12 cellular contexts compared by ENCODE assay signal in genomic region chr6:131660195-131660594, GRCh38. TPM values are rescaled to one million over a fixed set of nuclear protein-coding genes. Genes with fewer than 3 reads are reported as not detected.
A peak's percentile ranks its signal among the peaks of the same experiment; 100 is the strongest.
DNase-seq lines count a peak whose midpoint lies in the region; TF ChIP-seq lines count a peak whose summit lies in the region.
"Had no signal": no experiment of that assay in that cellular context is flagged by ENCODE, and none has a peak within 500 bp of the region (broad histone marks: within the 10 kb centered on the region; RNA-seq: fewer than 3 reads in every experiment).

No MANE protein-coding gene starts in this region.

- dilution Hi-C loops in mammary epithelial cell (cut with HindIII; ENCODE audit: low sequenced_read_pairs) = no loop called here

- H2BK120ac ChIP-seq in neuronal stem cell (ENCODE audit: low read depth, low read length) = no peak overlapping the region

- no peak overlapping the region for H2BK5ac ChIP-seq in neuronal stem cell (ENCODE audit: low read length)

- intact Hi-C loops in mammary epithelial cell (cut with micrococcal nuclease) = no loop called here

- no peak overlapping the region for H2BK15ac ChIP-seq in neuronal stem cell (ENCODE audit: low read length)

- H3K18ac ChIP-seq in neuronal stem cell (ENCODE audit: low read length) = no peak overlapping the region

- H3K4ac ChIP-seq in neuronal stem cell (ENCODE audit: low read length) = no peak overlapping the region

- H2BK12ac ChIP-seq in neuronal stem cell (ENCODE audit: low read length) = no peak overlapping the region

- H3K36me3 ChIP-seq in mammary epithelial cell (ENCODE audit: insufficient read depth, low read length) = no peaks in the 10 kb centered on the region
- H3K36me3 ChIP-seq in neuronal stem cell (replicated peaks in 1 of 2; ENCODE audit: control insufficient read depth in 2 of 2, insufficient read depth in 2 of 2, low read length in 2 of 2) = no peaks in the 10 kb centered on the region

- no peaks in the 10 kb centered on the region for H4K20me1 ChIP-seq in mammary epithelial cell (ENCODE audit: insufficient read depth, low read length)

- no peak overlapping the region for H4K8ac ChIP-seq in neuronal stem cell (ENCODE audit: low read depth, low read length)

- H2AFZ ChIP-seq in mammary epithelial cell (ENCODE audit: low read depth, low read length) = no peak overlapping the region
- H2AFZ ChIP-seq in neuronal stem cell (ENCODE audit: low read length) = peak overlapping the region; percentile 8

- H3K4me1 ChIP-seq in mammary epithelial cell (ENCODE audit: insufficient read depth, low read length) = no peaks in the 10 kb centered on the region
- no peaks in the 10 kb centered on the region for H3K4me1 ChIP-seq in neuronal stem cell (ENCODE audit: control insufficient read depth in 2 of 2, insufficient read depth in 1 of 2, low read depth in 1 of 2, low read length in 2 of 2)

- no peak overlapping the region for H4K91ac ChIP-seq in neuronal stem cell (ENCODE audit: low read depth, low read length, poor library complexity)

- H3K4me3 ChIP-seq in mammary epithelial cell (replicated peaks in 1 of 3; ENCODE audit: insufficient read depth in 1 of 3, low read depth in 2 of 3, low read length in 3 of 3) (no peak overlapping the region), neuronal stem cell (ENCODE audit: low read length in 2 of 2) (no peak overlapping the region)

- H3K9ac ChIP-seq in mammary epithelial cell (ENCODE audit: insufficient read depth, low read length) (no peak overlapping the region), neuronal stem cell (ENCODE audit: low read depth, low read length, poor library complexity) (no peak overlapping the region)

- H3K23ac ChIP-seq in neuronal stem cell (ENCODE audit: low read depth, low read length, poor library complexity) = no peak overlapping the region

- H3K79me1 ChIP-seq in neuronal stem cell (ENCODE audit: low read depth, low read length) = no peaks in the 10 kb centered on the region

- no peak overlapping the region for H2AK5ac ChIP-seq in neuronal stem cell (ENCODE audit: low read depth, low read length)

- H3K14ac ChIP-seq in neuronal stem cell (ENCODE audit: low read length) = no peak overlapping the region

- BruUV-seq in mammary epithelial cell (replicated peaks; lab: Mats Ljungman, UMichigan) = no TSS peak

- no peaks in the 10 kb centered on the region for H3K79me2 ChIP-seq in mammary epithelial cell (ENCODE audit: insufficient read depth, low read length)

- no peak overlapping the region for H3K27ac ChIP-seq in mammary epithelial cell (ENCODE audit: insufficient read depth, low read depth, low read length)
- no peak overlapping the region for H3K27ac ChIP-seq in neuronal stem cell (replicated peaks; ENCODE audit: low read length)

- DNase-seq in NCI-H146 (lab: John Stamatoyannopoulos, UW) (peak; percentile 17), NCI-H146 treated with DMSO at 0.1 percent for 48 hours (lab: John Stamatoyannopoulos, UW; ENCODE audit: unreplicated experiment) (no peak), NCI-H69 (lab: John Stamatoyannopoulos, UW) (peak; percentile 9), mammary epithelial cell (peak; percentile 48), neuronal stem cell (ENCODE audit: low spot score) (no peak), cerebellar nuclear complex (lab: John Stamatoyannopoulos, UW) (no peak), G401 (ENCODE audit: low spot score) (no peak), DMS114 treated with DMSO at 0.1 percent for 48 hours (lab: John Stamatoyannopoulos, UW; ENCODE audit: unreplicated experiment) (no peak)
- DNase-seq: 8988T; activated CD8-positive, alpha-beta memory T cell treated with anti-CD3 and anti-CD28 coated beads for 24 hours; amniotic stem cell; naive B cell had no signal

- H3K9me3 ChIP-seq in mammary epithelial cell (replicated peaks; ENCODE audit: insufficient read depth, low read length) = no peaks in the 10 kb centered on the region
- H3K9me3 ChIP-seq in neuronal stem cell (replicated peaks in 1 of 2; ENCODE audit: control insufficient read depth in 2 of 2, insufficient read depth in 1 of 2, low read depth in 1 of 2, low read length in 2 of 2) = no peaks in the 10 kb centered on the region

- no peak for TF ChIP-seq CTCF in mammary epithelial cell (conservative IDR thresholded peaks at IDR 0.05 in 1 of 2, IDR thresholded peaks at IDR 0.05 in 1 of 2; ENCODE audit: extremely low read depth in 1 of 2, insufficient read depth in 1 of 2, low read depth in 1 of 2, low read length in 2 of 2)

- CTCF ChIA-PET in mammary epithelial cell (lab: Charles Lee; ENCODE audit: low non-redundant PET) = interaction anchor here (0.6 kb wide), 1 partner anchor 126 kb away, joined by 3 read pairs; no protein-coding TSS in a partner anchor

- in situ Hi-C loops in mammary epithelial cell (cut with MboI; ENCODE audit: low sequenced_read_pairs in 2 of 2) = no loop called here
- in situ Hi-C loops in G401 (cut with HindIII; ENCODE audit: low sequenced_read_pairs) = no loop called here

- no peaks in the 10 kb centered on the region for H3K27me3 ChIP-seq in mammary epithelial cell (ENCODE audit: insufficient read depth, low read length)
- H3K27me3 ChIP-seq in neuronal stem cell (ENCODE audit: control insufficient read depth in 3 of 3, insufficient read depth in 3 of 3, low read depth in 1 of 3, low read length in 3 of 3) = no peaks in the 10 kb centered on the region

- H3K4me2 ChIP-seq in mammary epithelial cell (ENCODE audit: insufficient read depth, low read depth, low read length) (no peak overlapping the region), neuronal stem cell (ENCODE audit: insufficient read depth, low read length, poor library complexity, severe bottlenecking) (no peak overlapping the region)

- 0% methylated on average over 1 of the region's 1 CpG for WGBS in mammary epithelial cell (ENCODE audit: low coverage, missing lambda C conversion rate)
- WGBS in neuronal stem cell (ENCODE audit: extremely low coverage in 2 of 2, insufficient read length in 2 of 2, insufficient replicate concordance in 1 of 2), 2 donors = no CpG with 5 or more reads among the region's 1 CpG

RNA-seq across cellular contexts. Expression of gene ENPP3, which starts 23.1 kb away (rescaled TPM):
- not detected for total RNA-seq in mammary epithelial cell
- not detected for polyA plus RNA-seq in mammary epithelial cell
- not detected for polyA minus RNA-seq in mammary epithelial cell
- polyA plus RNA-seq in neuronal stem cell (2013, experiment 1 of 2) = 0.07 TPM
- 0.18 TPM for polyA plus RNA-seq in neuronal stem cell (2013, experiment 2 of 2)
- not detected in 2 replicates for total RNA-seq in G401 (2014; rRNA removed; shearing (Covaris generic))

RNA-seq across cellular contexts. Expression of gene MED23, which starts 32.2 kb away (rescaled TPM):
- 10 to 100 TPM; 20.7 to 31.3 TPM for total RNA-seq in mammary epithelial cell
- polyA plus RNA-seq in mammary epithelial cell = 11.1 TPM
- 22.5 TPM for polyA minus RNA-seq in mammary epithelial cell
- 13.2 TPM for polyA plus RNA-seq in neuronal stem cell (2013, experiment 1 of 2)
- polyA plus RNA-seq in neuronal stem cell (2013, experiment 2 of 2) = 13.4 TPM
- 15.2 and 23.8 TPM in 2 replicates for total RNA-seq in G401 (2014; rRNA removed; shearing (Covaris generic))

RNA-seq across cellular contexts. Expression of gene OR2A4, which starts 41.0 kb away (rescaled TPM):
- total RNA-seq in mammary epithelial cell = not detected
- not detected for polyA plus RNA-seq in mammary epithelial cell
- polyA minus RNA-seq in mammary epithelial cell = not detected
- polyA plus RNA-seq in neuronal stem cell (2013, experiment 1 of 2) = not detected
- not detected for polyA plus RNA-seq in neuronal stem cell (2013, experiment 2 of 2)
- total RNA-seq in G401 (2014; rRNA removed; shearing (Covaris generic)) = not detected in 2 replicates

RNA-seq across cellular contexts. Expression of gene CTAGE9, which starts 50.6 kb away (rescaled TPM):
- total RNA-seq in mammary epithelial cell = not detected
- polyA plus RNA-seq in mammary epithelial cell = not detected
- not detected for polyA minus RNA-seq in mammary epithelial cell
- not detected for polyA plus RNA-seq in neuronal stem cell (2013, experiment 1 of 2)
- not detected for polyA plus RNA-seq in neuronal stem cell (2013, experiment 2 of 2)
- not detected in 2 replicates for total RNA-seq in G401 (2014; rRNA removed; shearing (Covaris generic))

Comparison
In these comparisons a context has a peak if more than half of its experiments do, and no peak if none do; other contexts are left out.
1. DNase-seq: peak in NCI-H146 (single experiment), NCI-H69 (single experiment) and mammary epithelial cell (single experiment); none in NCI-H146 treated with DMSO at 0.1 percent for 48 hours (single experiment), neuronal stem cell (single experiment), cerebellar nuclear complex (0 of 2), G401 (single experiment) and DMS114 treated with DMSO at 0.1 percent for 48 hours (single experiment).